Comparison of ENCODE assay signal across 14 cellular contexts in genomic region chr22:49626361-49627216, GRCh38.
A peak's percentile ranks its signal among the peaks of the same experiment; 100 is the strongest.
DNase-seq lines count a peak whose midpoint lies in the region; ATAC-seq, FAIRE-seq and TF ChIP-seq lines count a peak whose summit lies in the region.
"Had no signal": no experiment of that assay in that cellular context is flagged by ENCODE, and none has a peak within 500 bp of the region (broad histone marks: within the 10 kb centered on the region; RNA-seq: fewer than 3 reads in every experiment).

No MANE protein-coding gene starts in this region.

- peak; percentile 18 for DNase-seq in left cardiac atrium
- DNase-seq in left ventricle myocardium inferior, result no peak
- peak; percentile 64 for DNase-seq in kidney
- DNase-seq in spleen, result peak; percentile 64
- DNase-seq in Karpas-422, result no peak
- DNase-seq in stimulated activated CD4-positive, alpha-beta T cell treated with anti-CD3 and anti-CD28 coated beads, Interleukin-2, amount 100 ng/mL, for 24 hours, result no peak
- DNase-seq: C1 segment of cervical spinal cord; Calu3; CD4-positive, alpha-beta T cell; DMS 273 treated with DMSO at 0.1 percent for 48 hours had no signal

- TF ChIP-seq CTCF in left ventricle myocardium inferior (IDR thresholded peaks at IDR 0.05; ENCODE audit: borderline replicate concordance) (no peak), kidney (IDR thresholded peaks at IDR 0.05; ENCODE audit: borderline replicate concordance, extremely low read depth, insufficient read depth) (no peak), spleen (IDR thresholded peaks at IDR 0.05 in 8 of 11, conservative IDR thresholded peaks at IDR 0.05 in 3 of 11) (no peak)

- TF ChIP-seq POLR2A in spleen (IDR thresholded peaks at IDR 0.05), result no peak

- no peaks in the 10 kb centered on the region for H3K9me2 ChIP-seq in Karpas-422 (replicated peaks; ENCODE audit: insufficient read depth, low read length)

- H3K4me1 ChIP-seq in left ventricle myocardium inferior (no peaks in the 10 kb centered on the region), kidney (ENCODE audit: control insufficient read depth in 1 of 2, insufficient read depth in 1 of 2, low read depth in 1 of 2, low read length in 2 of 2) (no peaks in the 10 kb centered on the region), spleen (peaks cover 0 to 19% (median 3%) of the 10 kb centered on the region in 6 donors), Karpas-422 (ENCODE audit: low read length) (no peaks in the 10 kb centered on the region)

- H3K9me3 ChIP-seq in left ventricle myocardium inferior (replicated peaks), result no peaks in the 10 kb centered on the region
- H3K9me3 ChIP-seq in kidney (ENCODE audit: control insufficient read depth in 1 of 2, low read length in 2 of 2), result no peaks in the 10 kb centered on the region
- H3K9me3 ChIP-seq in spleen, result no peaks in the 10 kb centered on the region
- no peaks in the 10 kb centered on the region for H3K9me3 ChIP-seq in Karpas-422 (ENCODE audit: low read length)

- no peak overlapping the region for H3K4me2 ChIP-seq in Karpas-422 (ENCODE audit: low read depth, low read length, poor library complexity, severe bottlenecking)

- H2AFZ ChIP-seq in Karpas-422 (ENCODE audit: low read length), result no peak overlapping the region

- FAIRE-seq in kidney (lab: Jason Lieb, UNC), result no peak
- FAIRE-seq: A204.1, GM12878, GM18507 had no signal

- ATAC-seq in left cardiac atrium, result no peak
- no peak for ATAC-seq in HG02763 (IDR thresholded peaks at IDR 0.05; ENCODE audit: unreplicated experiment)
- ATAC-seq: GM12878 had no signal

- peaks cover 41% of the 10 kb centered on the region; the same call in 1 of the 2 replicates for H4K20me1 ChIP-seq in Karpas-422 (ENCODE audit: insufficient read depth, low read depth, low read length)

- H3K4me3 ChIP-seq in left ventricle myocardium inferior (no peak overlapping the region), kidney (ENCODE audit: low read length in 2 of 2) (no peak overlapping the region), spleen (no peak overlapping the region), Karpas-422 (ENCODE audit: low read length) (no peak overlapping the region)
- H3K4me3 ChIP-seq: GM12878 had no signal

- peaks cover 93% of the 10 kb centered on the region for H3K79me2 ChIP-seq in Karpas-422 (ENCODE audit: low read length)

- peaks cover 22% of the 10 kb centered on the region for H3K27me3 ChIP-seq in left ventricle myocardium inferior (ENCODE audit: low read depth)
- no peaks in the 10 kb centered on the region for H3K27me3 ChIP-seq in spleen (replicated peaks in 1 of 7)
- no peaks in the 10 kb centered on the region for H3K27me3 ChIP-seq in Karpas-422 (ENCODE audit: low read length)

- H3K27ac ChIP-seq in left ventricle myocardium inferior (replicated peaks) (no peak overlapping the region), kidney (ENCODE audit: low read depth in 2 of 2, low read length in 2 of 2) (no peak overlapping the region), spleen (no peak overlapping the region), Karpas-422 (ENCODE audit: low read length) (no peak overlapping the region)

- intact Hi-C loops in left cardiac atrium (cut with DNase I), result no loop called here
- intact Hi-C loops in left ventricle myocardium inferior (cut with micrococcal nuclease), result no loop called here
- intact Hi-C loops in kidney (cut with DNase I), result no loop called here
- intact Hi-C loops in spleen (cut with DNase I; ENCODE audit: low total_unique reads), result no loop called here

- no peaks in the 10 kb centered on the region for H3K36me3 ChIP-seq in left ventricle myocardium inferior
- no peaks in the 10 kb centered on the region for H3K36me3 ChIP-seq in kidney (ENCODE audit: control insufficient read depth in 1 of 2, insufficient read depth in 2 of 2, low read length in 2 of 2)
- peaks cover 0 to 36% (median 0%) of the 10 kb centered on the region in 6 donors for H3K36me3 ChIP-seq in spleen
- H3K36me3 ChIP-seq in Karpas-422 (ENCODE audit: insufficient read depth, low read length), result no peaks in the 10 kb centered on the region; the same call in 1 of the 2 replicates

- H3K9ac ChIP-seq in kidney (ENCODE audit: low read length in 2 of 2) (no peak overlapping the region), Karpas-422 (ENCODE audit: low read length) (no peak overlapping the region)

- 86 to 95% (median 91%) methylated on average over 10 to 20 of the region's 20 CpGs for WGBS in spleen, 5 donors

Comparison
In these comparisons a context has a peak if more than half of its experiments do, and no peak if none do; other contexts are left out.
1. DNase-seq: peak in left cardiac atrium (single experiment), kidney (single experiment) and spleen (single experiment); none in left ventricle myocardium inferior (single experiment), Karpas-422 (single experiment) and stimulated activated CD4-positive, alpha-beta T cell treated with anti-CD3 and anti-CD28 coated beads, Interleukin-2, amount 100 ng/mL, for 24 hours (0 of 2).